ENCODE assay signal across 13 cellular contexts in genomic region chr7:134834689-134835462, GRCh38. TPM values are rescaled to one million over a fixed set of nuclear protein-coding genes. Genes with fewer than 3 reads are reported as not detected.
A peak's percentile ranks its signal among the peaks of the same experiment; 100 is the strongest.
DNase-seq lines count a peak whose midpoint lies in the region; ATAC-seq and TF ChIP-seq lines count a peak whose summit lies in the region.
"Had no signal": no experiment of that assay in that cellular context is flagged by ENCODE, and none has a peak within 500 bp of the region (broad histone marks: within the 10 kb centered on the region; RNA-seq: fewer than 3 reads in every experiment).

No MANE protein-coding gene starts in this region.

- H2AFZ ChIP-seq in hepatocyte: no peak overlapping the region

- peak overlapping the region; percentile 62 for H3K27ac ChIP-seq in cingulate gyrus (ENCODE audit: low read depth, low read length)
- H3K27ac ChIP-seq in hepatocyte: peak overlapping the region; percentile 33

- TF ChIP-seq CTCF in hepatocyte (IDR thresholded peaks at IDR 0.05; ENCODE audit: poor library complexity): no peak

- ATAC-seq in GM19467 (IDR thresholded peaks at IDR 0.05; ENCODE audit: unreplicated experiment): no peak
- ATAC-seq: CD8-positive, alpha-beta T cell; stimulated activated memory B cell treated with anti-CD40 and anti-IgM and Interleukin-4, amounts not matched to agents 10 μg/mL and 1 μg/mL and 100 μg/mL, for 72 hours had no signal

- 50% methylated on average over 3 of the region's 3 CpGs for WGBS in hepatocyte (ENCODE audit: low lambda C conversion rate, missing lambda C conversion rate)

- H3K9me3 ChIP-seq in hepatocyte (ENCODE audit: low read depth): no peaks in the 10 kb centered on the region

- H4K20me1 ChIP-seq in hepatocyte (ENCODE audit: insufficient read depth, poor library complexity, severe bottlenecking): peaks cover 6% of the 10 kb centered on the region

- H3K4me2 ChIP-seq in hepatocyte: peak overlapping the region; percentile 11

- no peaks in the 10 kb centered on the region for H3K36me3 ChIP-seq in hepatocyte (replicated peaks; ENCODE audit: insufficient read depth, low read depth)

- no peaks in the 10 kb centered on the region for H3K9me2 ChIP-seq in hepatocyte (replicated peaks; ENCODE audit: insufficient read depth)

- DNase-seq in HS-27A (ENCODE audit: low read depth): peak; percentile 30
- no peak for DNase-seq in hepatocyte (ENCODE audit: low spot score)
- DNase-seq in skeletal muscle cell (ENCODE audit: low read depth): peak; percentile 57
- DNase-seq in activated CD4-positive, CD25-positive, alpha-beta regulatory T cell (lab: John Stamatoyannopoulos, UW): no peak
- DNase-seq in NCI-H1436 (lab: John Stamatoyannopoulos, UW): no peak
- DNase-seq in COLO829 (ENCODE audit: low spot score): no peak
- DNase-seq: activated CD8-positive, alpha-beta memory T cell treated with anti-CD3 and anti-CD28 coated beads, Interleukin-2, amount 50 U/mL, for 4 hours; CD8-positive, alpha-beta T cell; naive B cell; NCI-H1105 treated with DMSO at 0.1 percent for 48 hours had no signal

- H3K4me3 ChIP-seq in hepatocyte (no peak overlapping the region), skeletal muscle cell (ENCODE audit: low read depth, low read length) (no peak overlapping the region)

- peaks cover 46% of the 10 kb centered on the region for H3K79me2 ChIP-seq in hepatocyte

- peaks cover 6% of the 10 kb centered on the region for H3K4me1 ChIP-seq in hepatocyte (ENCODE audit: insufficient read depth)

- no peaks in the 10 kb centered on the region for H3K27me3 ChIP-seq in hepatocyte

RNA-seq across cellular contexts. Expression of gene CALD1, which starts 55.4 kb away (rescaled TPM):
- 207 and 219 TPM in 2 replicates for total RNA-seq in hepatocyte
- polyA plus RNA-seq in hepatocyte: 333 and 406 TPM in 2 replicates
- total RNA-seq: CD8-positive, alpha-beta T cell had no signal

Comparison
In these comparisons a context has a peak if more than half of its experiments do, and no peak if none do; other contexts are left out.
1. DNase-seq: peak in HS-27A (single experiment) and skeletal muscle cell (single experiment); none in hepatocyte (single experiment), activated CD4-positive, CD25-positive, alpha-beta regulatory T cell (0 of 4), NCI-H1436 (single experiment) and COLO829 (single experiment).